ENCODE assay signal across 1 cellular context in the genomic region with DNA sequence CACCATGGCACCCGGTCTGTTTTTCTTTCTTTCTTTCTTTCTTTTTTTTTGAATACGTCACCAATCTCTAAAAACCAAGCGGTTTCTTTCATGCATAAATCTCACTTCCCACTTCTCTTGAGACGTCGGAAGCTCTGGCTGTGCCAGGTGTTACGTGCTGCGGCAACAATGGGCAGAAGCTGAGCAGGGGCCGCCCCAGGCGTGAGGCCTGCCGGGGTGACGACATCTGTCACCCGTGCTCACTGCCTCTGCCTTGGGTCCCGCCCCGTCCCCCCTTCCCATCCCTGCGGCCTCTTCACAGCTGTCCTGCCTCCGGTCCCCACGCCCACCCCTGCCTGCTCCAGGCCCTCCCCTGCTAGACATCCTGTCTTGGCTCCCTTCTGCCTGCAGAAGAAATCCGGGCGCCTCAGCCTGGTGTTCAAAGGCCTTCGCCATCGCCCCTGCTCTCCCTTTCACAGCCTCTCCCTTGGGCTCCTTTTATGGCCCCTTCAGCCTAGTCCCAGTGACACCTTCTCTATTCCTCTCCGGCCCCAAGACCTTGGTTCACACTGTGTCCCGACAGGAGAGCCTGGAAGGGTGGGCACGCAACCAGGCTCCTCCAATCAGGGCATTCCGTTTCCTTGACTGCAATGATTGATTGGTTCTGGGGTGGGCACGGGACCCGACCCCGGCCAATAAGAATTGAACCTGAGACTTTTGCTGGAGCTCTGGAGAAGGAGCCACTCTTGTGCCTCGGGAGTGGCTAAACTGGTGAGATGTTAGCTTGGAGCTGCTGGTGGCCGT.
TF ChIP-seq lines count a peak whose summit lies in the region.

No MANE protein-coding gene starts in this region.

TF ChIP-seq in IMR-90, 13 proteins besides CTCF, POLR2A, EP300 and RAD21:
- TF ChIP-seq, protein P1, sequence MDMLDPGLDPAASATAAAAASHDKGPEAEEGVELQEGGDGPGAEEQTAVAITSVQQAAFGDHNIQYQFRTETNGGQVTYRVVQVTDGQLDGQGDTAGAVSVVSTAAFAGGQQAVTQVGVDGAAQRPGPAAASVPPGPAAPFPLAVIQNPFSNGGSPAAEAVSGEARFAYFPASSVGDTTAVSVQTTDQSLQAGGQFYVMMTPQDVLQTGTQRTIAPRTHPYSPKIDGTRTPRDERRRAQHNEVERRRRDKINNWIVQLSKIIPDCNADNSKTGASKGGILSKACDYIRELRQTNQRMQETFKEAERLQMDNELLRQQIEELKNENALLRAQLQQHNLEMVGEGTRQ (IDR thresholded peaks at IDR 0.05; ENCODE audit: low read depth, low read length): no peak
- TF ChIP-seq CEBPB (IDR thresholded peaks at IDR 0.05; ENCODE audit: low read depth, low read length) (no peak), CHD1 (IDR thresholded peaks at IDR 0.05; ENCODE audit: low read depth, low read length) (no peak), SMC3 (IDR thresholded peaks at IDR 0.05; ENCODE audit: low read depth, low read length) (no peak), BHLHE40 (IDR thresholded peaks at IDR 0.05; ENCODE audit: low read depth, low read length) (no peak), NFE2L2 (IDR thresholded peaks at IDR 0.05; ENCODE audit: low read depth, low read length) (no peak), MAFK (IDR thresholded peaks at IDR 0.05; ENCODE audit: low read depth, low read length) (no peak), RCOR1 (IDR thresholded peaks at IDR 0.05; ENCODE audit: insufficient replicate concordance, low read length) (no peak), FOS (IDR thresholded peaks at IDR 0.05; ENCODE audit: low read depth, low read length) (no peak), MXI1 (IDR thresholded peaks at IDR 0.05; ENCODE audit: borderline replicate concordance, low read depth, low read length) (no peak), RFX5 (IDR thresholded peaks at IDR 0.05; ENCODE audit: low read depth, low read length) (no peak), MAZ (IDR thresholded peaks at IDR 0.05; ENCODE audit: borderline replicate concordance, low read depth, low read length) (no peak)
- TF ChIP-seq, protein P2, sequence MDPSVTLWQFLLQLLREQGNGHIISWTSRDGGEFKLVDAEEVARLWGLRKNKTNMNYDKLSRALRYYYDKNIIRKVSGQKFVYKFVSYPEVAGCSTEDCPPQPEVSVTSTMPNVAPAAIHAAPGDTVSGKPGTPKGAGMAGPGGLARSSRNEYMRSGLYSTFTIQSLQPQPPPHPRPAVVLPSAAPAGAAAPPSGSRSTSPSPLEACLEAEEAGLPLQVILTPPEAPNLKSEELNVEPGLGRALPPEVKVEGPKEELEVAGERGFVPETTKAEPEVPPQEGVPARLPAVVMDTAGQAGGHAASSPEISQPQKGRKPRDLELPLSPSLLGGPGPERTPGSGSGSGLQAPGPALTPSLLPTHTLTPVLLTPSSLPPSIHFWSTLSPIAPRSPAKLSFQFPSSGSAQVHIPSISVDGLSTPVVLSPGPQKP (IDR thresholded peaks at IDR 0.05; ENCODE audit: borderline replicate concordance, low read depth, low read length): no peak
TF ChIP-seq in IMR-90: peak in this region for 0.
